ENCODE assay signal across 33 cellular contexts in genomic region chr1:4928186-4928585, GRCh38.
"Had no signal": no experiment of that assay in that cellular context is flagged by ENCODE, and none has a peak within 500 bp of the region (broad histone marks: within the 10 kb centered on the region; RNA-seq: fewer than 3 reads in every experiment).

No MANE protein-coding gene starts in this region.

- ATAC-seq: activated naive CD4-positive, alpha-beta T cell treated with anti-CD3 and anti-CD28 coated beads, Interleukin-2, amount 50 U/mL, for 72 hours; activated naive CD8-positive, alpha-beta T cell treated with anti-CD3 and anti-CD28 coated beads, Interleukin-2, amount 50 U/mL, for 24 hours; activated T-cell treated with anti-CD3 and anti-CD28 coated beads, Interleukin-2, amount 50 U/mL, for 4 hours; activated T-cell treated with anti-CD3 and anti-CD28 coated beads, Interleukin-2, amount 50 U/mL, for 72 hours; activated T-helper 17 cell treated with anti-CD3 and anti-CD28 coated beads, Interleukin-2, amount 50 U/mL, for 72 hours; body of pancreas had no signal

- H3K4me1 ChIP-seq: adrenal gland, ascending aorta, breast epithelium had no signal

- H3K9me3 ChIP-seq: adrenal gland, ascending aorta, body of pancreas, breast epithelium had no signal

- H3K4me3 ChIP-seq: adrenal gland, ascending aorta, body of pancreas, breast epithelium, cardiac muscle cell had no signal

- FAIRE-seq: astrocyte had no signal

- H3K27ac ChIP-seq: adrenal gland, ascending aorta, body of pancreas, brain microvascular endothelial cell, breast epithelium, cardiac muscle cell had no signal

- H3K36me3 ChIP-seq: adrenal gland, ascending aorta, brain microvascular endothelial cell, breast epithelium, cardiac muscle cell had no signal

- H3K27me3 ChIP-seq: adrenal gland, ascending aorta, body of pancreas, brain microvascular endothelial cell, breast epithelium, cardiac muscle cell had no signal

- DNase-seq: activated effector memory CD4-positive, alpha-beta T cell treated with anti-CD3 and anti-CD28 coated beads, Interleukin-2, amount 50 U/mL, for 16 hours; activated effector memory CD4-positive, alpha-beta T cell treated with Interleukin-2 at 50 U/mL for 16 hours; activated gamma-delta T cell; activated gamma-delta T cell treated with Interleukin-2 at 50 U/mL for 16 hours; activated naive CD4-positive, alpha-beta T cell; activated naive CD4-positive, alpha-beta T cell treated with anti-CD3 and anti-CD28 coated beads for 36 hours; activated naive CD4-positive, alpha-beta T cell treated with anti-CD3 and anti-CD28 coated beads, Interleukin-2, amount 10 ng/mL, durations not matched to agents 7 days and 5 days; activated naive CD4-positive, alpha-beta T cell treated with anti-CD3 and anti-CD28 coated beads, Interleukin-2, amount 50 U/mL, for 16 hours; activated naive CD4-positive, alpha-beta T cell treated with Interleukin-2 at 50 U/mL for 16 hours; activated naive CD8-positive, alpha-beta T cell treated with anti-CD3 and anti-CD28 coated beads for 36 hours; activated naive CD8-positive, alpha-beta T cell treated with anti-CD3 and anti-CD28 coated beads, Interleukin-2, amount 10 ng/mL, durations not matched to agents 7 days and 5 days; activated naive CD8-positive, alpha-beta T cell treated with anti-CD3 and anti-CD28 coated beads, Interleukin-2, amount 50 U/mL, for 24 hours; activated T-cell treated with anti-CD3 and anti-CD28 coated beads, Interleukin-2, amount 50 U/mL, for 1 hour; activated T-cell treated with anti-CD3 and anti-CD28 coated beads, Interleukin-2, amount 50 U/mL, for 24 hours; activated T-cell treated with anti-CD3 and anti-CD28 coated beads, Interleukin-2, amount 50 U/mL, for 4 hours; activated T-cell treated with anti-CD3 and anti-CD28 coated beads, Interleukin-2, amount 50 U/mL, for 48 hours; activated T-cell treated with anti-CD3 and anti-CD28 coated beads, Interleukin-2, amount 50 U/mL, for 72 hours; adrenal gland; amniotic stem cell; amygdala; anterior cingulate cortex; aorta; brain microvascular endothelial cell; caudate nucleus; central memory CD4-positive, alpha-beta T cell; cerebellar nuclear complex had no signal
